ENCODE assay signal across 8 cellular contexts in genomic region chr11:74988541-74989268, GRCh38. TPM values are rescaled to one million over a fixed set of nuclear protein-coding genes. Genes with fewer than 3 reads are reported as not detected.
DNase-seq lines count a peak whose midpoint lies in the region; ATAC-seq, FAIRE-seq and TF ChIP-seq lines count a peak whose summit lies in the region.

Gene NEU3, plus strand, starts transcription at chr11:74988933. Its CDS starts 128 bp downstream, at chr11:74989061.

- H3K4me3 Mint-ChIP-seq in Caco-2 (ENCODE audit: unreplicated experiment) (peak within 1 kb of the TSS; percentile 85), endothelial cell (ENCODE audit: unreplicated experiment) (peak within 1 kb of the TSS; percentile 94)
- H3K4me3 Mint-ChIP-seq in activated CD8-positive, alpha-beta memory T cell treated with anti-CD3 and anti-CD28 coated beads, Interleukin-2, amount 10 ng/mL, durations not matched to agents 7 days and 5 days: peak within 1 kb of the TSS; percentile 97

- H3K27me3 Mint-ChIP-seq in Caco-2 (ENCODE audit: insufficient read depth, unreplicated experiment) (no peaks in the 10 kb centered on the region), endothelial cell (ENCODE audit: unreplicated experiment) (no peaks in the 10 kb centered on the region)
- H3K27me3 Mint-ChIP-seq in activated CD8-positive, alpha-beta memory T cell treated with anti-CD3 and anti-CD28 coated beads, Interleukin-2, amount 10 ng/mL, durations not matched to agents 7 days and 5 days: no peaks in the 10 kb centered on the region

- H3K27ac Mint-ChIP-seq in Caco-2 (ENCODE audit: unreplicated experiment) (peak within 1 kb of the TSS; percentile 82), endothelial cell (ENCODE audit: unreplicated experiment) (peak within 1 kb of the TSS; percentile 80)
- H3K27ac Mint-ChIP-seq in activated CD8-positive, alpha-beta memory T cell treated with anti-CD3 and anti-CD28 coated beads, Interleukin-2, amount 10 ng/mL, durations not matched to agents 7 days and 5 days: peak within 1 kb of the TSS; percentile 95

- TF ChIP-seq CTCF in Caco-2 (IDR thresholded peaks at IDR 0.05; ENCODE audit: insufficient read depth in 1 of 2, low read depth in 1 of 2, low read length in 1 of 2, severe bottlenecking in 1 of 2, unreplicated experiment in 1 of 2) (no peak), endothelial cell (IDR thresholded peaks at IDR 0.05; ENCODE audit: unreplicated experiment) (no peak)

- H3K9me3 ChIP-seq in Caco-2: no peaks in the 10 kb centered on the region

- 0 out of 2 replicates have a peak, but pooled peaks cover 1% of the 10 kb centered on the region for H3K36me3 ChIP-seq in Caco-2 (ENCODE audit: control insufficient read depth, insufficient read depth, low read length)

- FAIRE-seq in HTR-8/SVneo (lab: Jason Lieb, UNC): peak; percentile 95

- CTCF ChIA-PET in Caco-2 (lab: Charles Lee): interaction anchor here (0.6 to 2.3 kb wide), 9 partner anchors 32 to 1220 kb away, joined by 3 to 16 read pairs (median 5); no protein-coding TSS in a partner anchor
- CTCF ChIA-PET in activated CD8-positive, alpha-beta memory T cell treated with anti-CD3 and anti-CD28 coated beads, Interleukin-2, amount 10 ng/mL, durations not matched to agents 7 days and 5 days (lab: Charles Lee): interaction anchor here (0.9 to 2.9 kb wide), 8 partner anchors 11 to 259 kb away, joined by 3 to 15 read pairs (median 4); partner anchors contain the start of genes SPCS2 and XRRA1

- H3K36me3 Mint-ChIP-seq in Caco-2 (ENCODE audit: insufficient read depth, unreplicated experiment): peaks cover 10% of the 10 kb centered on the region
- peaks cover 10% of the 10 kb centered on the region for H3K36me3 Mint-ChIP-seq in activated CD8-positive, alpha-beta memory T cell treated with anti-CD3 and anti-CD28 coated beads, Interleukin-2, amount 10 ng/mL, durations not matched to agents 7 days and 5 days
- H3K36me3 Mint-ChIP-seq in endothelial cell (ENCODE audit: low read depth, unreplicated experiment): no peaks in the 10 kb centered on the region

- H3K9me3 Mint-ChIP-seq in Caco-2 (ENCODE audit: unreplicated experiment) (no peaks in the 10 kb centered on the region), endothelial cell (ENCODE audit: unreplicated experiment) (no peaks in the 10 kb centered on the region)
- H3K9me3 Mint-ChIP-seq in activated CD8-positive, alpha-beta memory T cell treated with anti-CD3 and anti-CD28 coated beads, Interleukin-2, amount 10 ng/mL, durations not matched to agents 7 days and 5 days (ENCODE audit: low read depth): no peaks in the 10 kb centered on the region

- no TSS peak for BruUV-seq in Caco-2 (replicated peaks; lab: Mats Ljungman, UMichigan)

- peak; percentile 76 for ATAC-seq in GM21367 (IDR thresholded peaks at IDR 0.05; ENCODE audit: unreplicated experiment)
- peak; percentile 97 for ATAC-seq in activated CD8-positive, alpha-beta memory T cell treated with anti-CD3 and anti-CD28 coated beads, Interleukin-2, amount 10 ng/mL, durations not matched to agents 7 days and 5 days

- peaks cover 22% of the 10 kb centered on the region for H3K4me1 ChIP-seq in Caco-2

- DNase-seq in Caco-2: peak; percentile 89 to 93
- peak; percentile 88 for DNase-seq in HTR-8/SVneo (ENCODE audit: insufficient read length, low spot score)
- peak; percentile 85 for DNase-seq in NOMO-1 treated with dmso at 0.1 percent for 144 hours (lab: John Stamatoyannopoulos, UW; ENCODE audit: unreplicated experiment)
- peak; percentile 92 for DNase-seq in activated CD8-positive, alpha-beta memory T cell treated with anti-CD3 and anti-CD28 coated beads, Interleukin-2, amount 10 ng/mL, durations not matched to agents 7 days and 5 days
- peak; percentile 66 for DNase-seq in endothelial cell (ENCODE audit: low spot score)
- peak; percentile 63 for DNase-seq in midbrain (lab: John Stamatoyannopoulos, UW)
- peak; percentile 67 to 77 for DNase-seq in stimulated activated CD8-positive, alpha-beta memory T cell treated with anti-CD3 and anti-CD28 coated beads, Interleukin-2, amount 100 ng/mL, for 1 hour (ENCODE audit: low read depth in 2 of 2)

- H3K4me3 ChIP-seq in Caco-2 (ENCODE audit: low read depth, low read length): peak within 1 kb of the TSS; percentile 61

- intact Hi-C loops in Caco-2 (cut with micrococcal nuclease; ENCODE audit: unreplicated experiment): loop anchor here (1.0 to 2.0 kb wide), 2 partner anchors 18 to 39 kb away; partner anchors contain the start of genes SPCS2 and XRRA1

- H3K27me3 ChIP-seq in Caco-2 (replicated peaks; ENCODE audit: control insufficient read depth, insufficient read depth, low read length): no peaks in the 10 kb centered on the region

- POLR2A ChIA-PET in Caco-2 (lab: Charles Lee): interaction anchor here (0.6 to 3.0 kb wide), 10 partner anchors 28 to 1283 kb away, joined by 3 to 13 read pairs (median 4); partner anchors contain the start of genes GDPD5, SPCS2 and XRRA1

- H3K4me1 Mint-ChIP-seq in Caco-2 (ENCODE audit: low read depth, unreplicated experiment) (peaks cover 28% of the 10 kb centered on the region), endothelial cell (ENCODE audit: unreplicated experiment) (peaks cover 13% of the 10 kb centered on the region)
- peaks cover 31% of the 10 kb centered on the region for H3K4me1 Mint-ChIP-seq in activated CD8-positive, alpha-beta memory T cell treated with anti-CD3 and anti-CD28 coated beads, Interleukin-2, amount 10 ng/mL, durations not matched to agents 7 days and 5 days

RNA-seq across cellular contexts. Expression of gene NEU3, which starts in this region (rescaled TPM):
- total RNA-seq in Caco-2 (2022) (19.3 and 21.8 TPM in 2 replicates), endothelial cell (ENCODE audit: unreplicated experiment) (11.8 TPM)
- 10 to 100 TPM; 14.2 to 20.0 TPM for total RNA-seq in activated CD8-positive, alpha-beta memory T cell treated with anti-CD3 and anti-CD28 coated beads, Interleukin-2, amount 10 ng/mL, durations not matched to agents 7 days and 5 days

Comparison
In these comparisons a context has a peak if more than half of its experiments do, and no peak if none do; other contexts are left out.
1. Peak in every context shown above with its lines: DNase-seq, ATAC-seq and H3K4me3 ChIP-seq.